ENCODE assay signal across 9 cellular contexts in the genomic region with DNA sequence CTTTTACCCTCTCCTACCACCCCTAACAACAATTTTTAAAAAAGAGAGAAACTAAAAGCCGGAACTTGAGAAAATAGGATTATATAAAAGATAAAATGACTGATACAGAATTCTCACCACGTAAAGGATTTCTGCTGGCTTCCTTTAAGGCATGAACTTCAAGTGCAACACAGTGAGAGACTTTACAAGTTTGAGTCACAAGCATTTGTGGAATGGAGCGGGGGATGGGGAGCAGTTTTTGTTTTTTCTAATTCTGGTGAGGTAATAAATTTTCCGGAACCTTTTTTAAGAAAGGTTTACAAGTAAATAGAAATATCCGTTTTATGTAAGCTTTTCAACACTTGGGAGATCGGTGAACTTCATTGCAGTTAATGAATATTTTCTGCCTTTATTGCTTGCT. TPM values are rescaled to one million over a fixed set of nuclear protein-coding genes. Genes with fewer than 3 reads are reported as not detected.
DNase-seq lines count a peak whose midpoint lies in the region; ATAC-seq and TF ChIP-seq lines count a peak whose summit lies in the region.
"Had no signal": no experiment of that assay in that cellular context is flagged by ENCODE, and none has a peak within 500 bp of the region (broad histone marks: within the 10 kb centered on the region; RNA-seq: fewer than 3 reads in every experiment).

No MANE protein-coding gene starts in this region.

- POLR2A ChIA-PET in MCF 10A (lab: Yijun Ruan, JAX): interaction anchor here (0.6 to 1.6 kb wide), 3 partner anchors 8 to 1737 kb away, joined by 3 to 5 read pairs (median 3); no protein-coding TSS in a partner anchor
- POLR2A ChIA-PET in HEK293T (lab: Yijun Ruan, JAX): no interaction called here

- no peak for TF ChIP-seq CTCF in MCF 10A (IDR thresholded peaks at IDR 0.05; ENCODE audit: unreplicated experiment)
- no peak for TF ChIP-seq CTCF in breast epithelium (IDR thresholded peaks at IDR 0.05)
- no peak for TF ChIP-seq CTCF in WI38 (IDR thresholded peaks at IDR 0.05; ENCODE audit: low read depth, low read length)
- TF ChIP-seq CTCF in thoracic aorta (IDR thresholded peaks at IDR 0.05): no peak

- no peaks in the 10 kb centered on the region for H3K36me3 Mint-ChIP-seq in MCF 10A (ENCODE audit: insufficient read depth, unreplicated experiment)
- peaks cover 0 to 4% (median 0%) of the 10 kb centered on the region in 3 donors for H3K36me3 Mint-ChIP-seq in immature natural killer cell
- H3K36me3 Mint-ChIP-seq: activated naive CD4-positive, alpha-beta T cell treated with anti-CD3 and anti-CD28 coated beads, Interleukin-2, amount 50 U/mL, for 24 hours had no signal

- H3K4me3 Mint-ChIP-seq in MCF 10A (ENCODE audit: unreplicated experiment): no peak overlapping the region
- peak overlapping the region; percentile 73 to 86 (median 78) for H3K4me3 Mint-ChIP-seq in immature natural killer cell

- H3K9me3 Mint-ChIP-seq in MCF 10A (ENCODE audit: unreplicated experiment): no peaks in the 10 kb centered on the region
- H3K9me3 Mint-ChIP-seq in immature natural killer cell: peaks cover 0 to 10% (median 0%) of the 10 kb centered on the region in 6 donors

- no peak for ATAC-seq in thoracic aorta (ENCODE audit: insufficient number of reproducible peaks, low FRiP score, low read depth)
- no peak for ATAC-seq in HG03457 (IDR thresholded peaks at IDR 0.05; ENCODE audit: unreplicated experiment)
- no peak for ATAC-seq in HG03039 (IDR thresholded peaks at IDR 0.05; ENCODE audit: unreplicated experiment)

- peaks cover 10% of the 10 kb centered on the region for H3K4me1 Mint-ChIP-seq in MCF 10A (ENCODE audit: insufficient read depth, unreplicated experiment)
- H3K4me1 Mint-ChIP-seq in immature natural killer cell: peaks cover 14 to 25% of the 10 kb centered on the region in 2 donors

- CTCF ChIA-PET in MCF 10A (lab: Yijun Ruan, JAX): interaction anchor here (0.6 kb wide), 1 partner anchor 335 kb away, joined by 3 read pairs; no protein-coding TSS in a partner anchor
- CTCF ChIA-PET in HEK293T (lab: Yijun Ruan, JAX): no interaction called here

- no peak for TF ChIP-seq POLR2A in breast epithelium (IDR thresholded peaks at IDR 0.05)

- H3K36me3 ChIP-seq in breast epithelium (no peaks in the 10 kb centered on the region), thoracic aorta (no peaks in the 10 kb centered on the region)

- intact Hi-C loops in MCF 10A (cut with micrococcal nuclease): no loop called here
- intact Hi-C loops in breast epithelium (cut with DNase I; ENCODE audit: low total_unique reads): no loop called here

- no TSS peak for BruUV-seq in MCF 10A (replicated peaks; lab: Mats Ljungman, UMichigan)

- H3K4me1 ChIP-seq in breast epithelium (peaks cover 0 to 6% of the 10 kb centered on the region in 2 donors), thoracic aorta (ENCODE audit: control insufficient read depth in 1 of 2, low read depth in 2 of 2) (peaks cover 0 to 22% of the 10 kb centered on the region in 2 donors)

- H3K27me3 ChIP-seq in breast epithelium: peaks cover 7 to 29% of the 10 kb centered on the region in 2 donors
- H3K27me3 ChIP-seq in thoracic aorta (replicated peaks; ENCODE audit: insufficient read depth): no peaks in the 10 kb centered on the region

- H3K27ac Mint-ChIP-seq in MCF 10A (ENCODE audit: low read depth, unreplicated experiment) (no peak overlapping the region), immature natural killer cell (no peak overlapping the region)

- DNase-seq in MCF 10A (ENCODE audit: unreplicated experiment): peak; percentile 16
- no peak for DNase-seq in breast epithelium (ENCODE audit: low spot score in 2 of 2)
- no peak for DNase-seq in immature natural killer cell
- no peak for DNase-seq in thoracic aorta (ENCODE audit: low spot score)
- DNase-seq in HEK293T (ENCODE audit: extremely low spot score): no peak

- no peak overlapping the region for H3K4me3 ChIP-seq in breast epithelium
- peak overlapping the region; percentile 68 for H3K4me3 ChIP-seq in WI38 (ENCODE audit: low read depth, low read length)
- peak overlapping the region; percentile 85 for H3K4me3 ChIP-seq in thoracic aorta

- H3K9me3 ChIP-seq in breast epithelium (no peaks in the 10 kb centered on the region), thoracic aorta (no peaks in the 10 kb centered on the region)

- H3K27ac ChIP-seq in breast epithelium (no peak overlapping the region), thoracic aorta (peak overlapping the region; percentile 75 to 83)

- H3K27me3 Mint-ChIP-seq in MCF 10A (ENCODE audit: insufficient read depth, unreplicated experiment): no peaks in the 10 kb centered on the region
- peaks cover 11 to 17% (median 14%) of the 10 kb centered on the region in 3 donors for H3K27me3 Mint-ChIP-seq in immature natural killer cell (ENCODE audit: low read depth in 3 of 3)

TF ChIP-seq in HEK293T, 16 proteins besides CTCF, POLR2A, EP300 and RAD21:
- no peak for TF ChIP-seq HDGF (IDR thresholded peaks at IDR 0.05; ENCODE audit: borderline replicate concordance)
- no peak for TF ChIP-seq FOXA1 (IDR thresholded peaks at IDR 0.05)
- no peak for TF ChIP-seq SUZ12 (IDR thresholded peaks at IDR 0.05)
- no peak for TF ChIP-seq LEF1 (IDR thresholded peaks at IDR 0.05; ENCODE audit: borderline replicate concordance)
- no peak for TF ChIP-seq TARDBP (IDR thresholded peaks at IDR 0.05)
- TF ChIP-seq NFRKB (IDR thresholded peaks at IDR 0.05): no peak
- TF ChIP-seq SP1 (IDR thresholded peaks at IDR 0.05): no peak
- no peak for TF ChIP-seq CTBP1 (IDR thresholded peaks at IDR 0.05; ENCODE audit: borderline replicate concordance)
- no peak for TF ChIP-seq FOXK2 (IDR thresholded peaks at IDR 0.05)

RNA-seq across cellular contexts. Expression of a gene that starts 1.8 kb away (rescaled TPM):
- total RNA-seq in MCF 10A (2022) (14.6 and 15.1 TPM in 2 replicates), breast epithelium (1 to 10 TPM in 1 of 3 donors, under 1 TPM in 2; 0.16 to 1.8 (median 0.33) TPM), thoracic aorta (10 to 100 TPM; 25.9 to 37.9 TPM)
- polyA plus RNA-seq in immature natural killer cell: under 1 TPM in 1 of 3 donors, not detected in 2; 0.26 TPM

Comparison
In these comparisons a context has a peak if more than half of its experiments do, and no peak if none do; other contexts are left out.
1. H3K27ac ChIP-seq: peak in thoracic aorta (2 of 2); none in breast epithelium (0 of 2).
2. H3K4me3 ChIP-seq: peak in WI38 (single experiment) and thoracic aorta (single experiment); none in breast epithelium (0 of 3).